19 cellular contexts compared by ENCODE assay signal in the genomic region with DNA sequence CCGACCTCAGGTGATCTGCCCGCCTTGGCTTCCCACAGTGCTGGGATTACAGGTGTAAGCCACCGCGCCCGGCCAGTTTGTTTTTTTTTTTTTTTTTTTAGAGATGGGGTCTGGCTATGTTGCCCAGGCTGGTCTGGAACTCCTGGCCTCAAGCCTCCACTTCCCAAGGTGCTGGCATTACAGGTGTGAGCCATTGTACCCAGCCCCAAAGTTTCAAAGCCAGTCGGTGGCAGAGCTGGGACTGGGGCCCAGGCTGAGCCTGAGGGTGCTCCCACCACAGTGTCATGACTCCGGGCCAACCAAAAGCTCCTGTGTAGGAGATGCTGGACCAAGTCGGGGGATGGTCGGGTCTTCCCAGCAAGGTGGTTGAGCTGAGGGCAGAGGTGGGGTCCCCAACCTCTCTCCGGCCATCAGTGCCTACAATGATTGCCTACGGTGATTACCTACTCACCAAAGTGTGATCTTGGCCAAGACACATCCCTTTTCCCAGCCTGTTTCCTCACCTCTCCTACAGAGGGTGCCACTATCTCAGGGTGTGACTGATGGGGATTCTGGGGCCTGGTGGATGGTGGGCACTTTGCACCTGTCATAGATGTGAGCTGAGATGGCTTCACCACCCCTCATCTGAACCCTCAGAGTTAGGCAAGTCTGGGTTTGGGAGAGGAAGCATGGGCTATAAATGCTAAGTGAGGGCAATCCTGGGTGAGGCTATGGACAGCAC. TPM values are rescaled to one million over a fixed set of nuclear protein-coding genes. Genes with fewer than 3 reads are reported as not detected.
DNase-seq lines count a peak whose midpoint lies in the region; ATAC-seq, FAIRE-seq and TF ChIP-seq lines count a peak whose summit lies in the region.
"Had no signal": no experiment of that assay in that cellular context is flagged by ENCODE, and none has a peak within 500 bp of the region (broad histone marks: within the 10 kb centered on the region; RNA-seq: fewer than 3 reads in every experiment).

No MANE protein-coding gene starts in this region.

- H3K79me2 ChIP-seq in SK-N-SH (ENCODE audit: insufficient read depth) (no peaks in the 10 kb centered on the region), K562 (ENCODE audit: control insufficient read depth, insufficient read depth, low read length) (no peaks in the 10 kb centered on the region), osteoblast (ENCODE audit: insufficient read depth, low read length) (no peaks in the 10 kb centered on the region)

- no peaks in the 10 kb centered on the region for H3K9me1 ChIP-seq in K562 (ENCODE audit: control insufficient read depth, insufficient read depth, low read length)

- no peak overlapping the region for H3K27ac ChIP-seq in SK-N-SH (ENCODE audit: low read depth in 2 of 2, low read length in 1 of 2)
- H3K27ac ChIP-seq in K562 (ENCODE audit: extremely low read depth, low read depth, low read length), result no peak overlapping the region
- no peak overlapping the region for H3K27ac ChIP-seq in osteoblast (ENCODE audit: low read depth, low read length)
- H3K27ac ChIP-seq: ascending aorta, Peyer's patch, psoas muscle, tibial nerve had no signal

- BruUV-seq in K562 (replicated peaks; lab: Mats Ljungman, UMichigan), result no TSS peak

- TF ChIP-seq POLR2A in K562 (conservative IDR thresholded peaks at IDR 0.05), result no peak

- CTCF ChIA-PET in SK-N-SH (lab: Yijun Ruan, JAX) (interaction anchor here (0.6 to 1.2 kb wide), 3 partner anchors 37 to 384 kb away, joined by 3 to 4 read pairs (median 3); no protein-coding TSS in a partner anchor), K562 (lab: Yijun Ruan, JAX; ENCODE audit: low intra/inter-chr PET ratio) (no interaction called here)

- H3K9ac ChIP-seq in SK-N-SH, result no peak overlapping the region
- H3K9ac ChIP-seq in K562 (ENCODE audit: insufficient read depth in 1 of 2, low read depth in 2 of 2, low read length in 2 of 2), result peak overlapping the region in 1 of 2 experiments; percentile 22; a peak in 1 of 4 replicates

- DNase-seq in SK-N-SH, result no peak
- DNase-seq in K562 (ENCODE audit: extremely low read depth in 1 of 4, low spot score in 3 of 4), result no peak
- peak; percentile 57 for DNase-seq in osteoblast (ENCODE audit: insufficient read length, low spot score, missing footprints)
- no peak for DNase-seq in effector memory CD8-positive, alpha-beta T cell
- no peak for DNase-seq in activated T-helper 1 cell treated with anti-CD3 and anti-CD28 coated beads, Interleukin-12 subunit alpha, Interleukin-12 subunit beta, Interleukin-2, Interleukin-4 antibody, amounts not matched to agents 30 ng/mL and 10 ng/mL and 1 ng/mL, durations not matched to agents 14 hours and 24 hours and 36 hours (ENCODE audit: low spot score)
- DNase-seq: activated CD4-positive, alpha-beta T cell treated with anti-CD3 and anti-CD28 coated beads for 48 hours; effector CD8-positive, alpha-beta T cell; glutamatergic neuron; kidney; NCI-H1048; Peyer's patch; psoas muscle had no signal

- WGBS in SK-N-SH (ENCODE audit: low lambda C conversion rate), result 92% methylated on average over 10 of the region's 11 CpGs
- 89% methylated on average over 6 of the region's 11 CpGs for WGBS in K562 (ENCODE audit: insufficient coverage, low coverage, missing lambda C conversion rate)

- H3K9me2 ChIP-seq in SK-N-SH, result no peaks in the 10 kb centered on the region

- TF ChIP-seq RAD21 in SK-N-SH (IDR thresholded peaks at IDR 0.05; ENCODE audit: low read length), result 0 out of 2 replicates have a peak, but pooled peaks have one; percentile 8
- TF ChIP-seq RAD21 in K562 (CRISPR knock-in tag; conservative IDR thresholded peaks at IDR 0.05 in 1 of 2, IDR thresholded peaks at IDR 0.05 in 1 of 2), result no peak

- no peak overlapping the region for H3K4me3 Mint-ChIP-seq in effector memory CD8-positive, alpha-beta T cell
- H3K4me3 Mint-ChIP-seq in activated T-helper 1 cell treated with anti-CD3 and anti-CD28 coated beads, Interleukin-12 subunit alpha, Interleukin-12 subunit beta, Interleukin-2, Interleukin-4 antibody, amounts not matched to agents 30 ng/mL and 10 ng/mL and 1 ng/mL, durations not matched to agents 14 hours and 24 hours and 36 hours, result no peak overlapping the region
- H3K4me3 Mint-ChIP-seq: activated T-helper 17 cell treated with anti-CD3 and anti-CD28 coated beads, Interleukin-2, amount 50 U/mL, for 72 hours; T-helper 1 cell treated with Interleukin-12 subunit alpha and Interleukin-12 subunit beta and Interleukin-4 antibody, amounts not matched to agents 30 μg/mL and 1 μg/mL, for 36 hours had no signal

- H3K9me3 Mint-ChIP-seq in effector memory CD8-positive, alpha-beta T cell, result no peaks in the 10 kb centered on the region
- peaks cover 7% of the 10 kb centered on the region for H3K9me3 Mint-ChIP-seq in activated T-helper 1 cell treated with anti-CD3 and anti-CD28 coated beads, Interleukin-12 subunit alpha, Interleukin-12 subunit beta, Interleukin-2, Interleukin-4 antibody, amounts not matched to agents 30 ng/mL and 10 ng/mL and 1 ng/mL, durations not matched to agents 14 hours and 24 hours and 36 hours
- H3K9me3 Mint-ChIP-seq: activated T-helper 17 cell treated with anti-CD3 and anti-CD28 coated beads, Interleukin-2, amount 50 U/mL, for 72 hours had no signal

- no peak overlapping the region for H3K27ac Mint-ChIP-seq in effector memory CD8-positive, alpha-beta T cell
- H3K27ac Mint-ChIP-seq in activated T-helper 1 cell treated with anti-CD3 and anti-CD28 coated beads, Interleukin-12 subunit alpha, Interleukin-12 subunit beta, Interleukin-2, Interleukin-4 antibody, amounts not matched to agents 30 ng/mL and 10 ng/mL and 1 ng/mL, durations not matched to agents 14 hours and 24 hours and 36 hours, result no peak overlapping the region
- H3K27ac Mint-ChIP-seq: activated T-helper 17 cell treated with anti-CD3 and anti-CD28 coated beads, Interleukin-2, amount 50 U/mL, for 72 hours; T-helper 1 cell treated with Interleukin-12 subunit alpha and Interleukin-12 subunit beta and Interleukin-4 antibody, amounts not matched to agents 30 μg/mL and 1 μg/mL, for 36 hours had no signal

- in situ Hi-C loops in K562 (cut with MboI), result no loop called here

- FAIRE-seq in K562 (lab: Jason Lieb, UNC), result no peak
- FAIRE-seq: A204.1, kidney had no signal

- peaks cover 29% of the 10 kb centered on the region for H3K36me3 Mint-ChIP-seq in effector memory CD8-positive, alpha-beta T cell (ENCODE audit: insufficient read depth)
- peaks cover 32% of the 10 kb centered on the region for H3K36me3 Mint-ChIP-seq in activated T-helper 1 cell treated with anti-CD3 and anti-CD28 coated beads, Interleukin-12 subunit alpha, Interleukin-12 subunit beta, Interleukin-2, Interleukin-4 antibody, amounts not matched to agents 30 ng/mL and 10 ng/mL and 1 ng/mL, durations not matched to agents 14 hours and 24 hours and 36 hours (ENCODE audit: low read depth)

- H3K9me3 ChIP-seq in SK-N-SH, result peaks cover 8% of the 10 kb centered on the region; the same call in 1 of the 2 replicates
- peaks cover 10% of the 10 kb centered on the region for H3K9me3 ChIP-seq in K562 (replicated peaks; ENCODE audit: control insufficient read depth, insufficient read depth, low read depth, low read length)
- H3K9me3 ChIP-seq in osteoblast (ENCODE audit: low read depth, low read length), result peaks cover 6% of the 10 kb centered on the region

- no peaks in the 10 kb centered on the region for H4K20me1 ChIP-seq in SK-N-SH (ENCODE audit: insufficient read depth)
- no peaks in the 10 kb centered on the region for H4K20me1 ChIP-seq in K562 (replicated peaks; ENCODE audit: control insufficient read depth, insufficient read depth, low read length)
- no peaks in the 10 kb centered on the region for H4K20me1 ChIP-seq in osteoblast (ENCODE audit: insufficient read depth, low read length)

- POLR2A ChIA-PET in SK-N-SH (lab: Yijun Ruan, JAX) (no interaction called here), K562 (lab: Yijun Ruan, JAX) (interaction anchor here (0.8 to 0.9 kb wide), 4 partner anchors 9 to 309 kb away, joined by 3 to 4 read pairs (median 3); partner anchors contain the start of gene PRKACA)

- peaks cover 8% of the 10 kb centered on the region for H3F3A ChIP-seq in SK-N-SH (replicated peaks; ENCODE audit: insufficient read depth)

- peaks cover 8 to 9% of the 10 kb centered on the region in 2 donors for H3K4me1 Mint-ChIP-seq in effector memory CD8-positive, alpha-beta T cell (ENCODE audit: low read depth in 2 of 2)
- peaks cover 8% of the 10 kb centered on the region for H3K4me1 Mint-ChIP-seq in activated T-helper 1 cell treated with anti-CD3 and anti-CD28 coated beads, Interleukin-12 subunit alpha, Interleukin-12 subunit beta, Interleukin-2, Interleukin-4 antibody, amounts not matched to agents 30 ng/mL and 10 ng/mL and 1 ng/mL, durations not matched to agents 14 hours and 24 hours and 36 hours (ENCODE audit: low read depth)

- TF ChIP-seq EP300 in SK-N-SH (IDR thresholded peaks at IDR 0.05; ENCODE audit: borderline replicate concordance in 1 of 2, low read depth in 1 of 2, low read length in 1 of 2) (no peak), K562 (IDR thresholded peaks at IDR 0.05; ENCODE audit: low read length) (no peak)

- H3K27me3 Mint-ChIP-seq in effector memory CD8-positive, alpha-beta T cell, result no peaks in the 10 kb centered on the region
- H3K27me3 Mint-ChIP-seq in activated T-helper 1 cell treated with anti-CD3 and anti-CD28 coated beads, Interleukin-12 subunit alpha, Interleukin-12 subunit beta, Interleukin-2, Interleukin-4 antibody, amounts not matched to agents 30 ng/mL and 10 ng/mL and 1 ng/mL, durations not matched to agents 14 hours and 24 hours and 36 hours (ENCODE audit: insufficient read depth), result no peaks in the 10 kb centered on the region
- H3K27me3 Mint-ChIP-seq: activated T-helper 17 cell treated with anti-CD3 and anti-CD28 coated beads, Interleukin-2, amount 50 U/mL, for 72 hours had no signal

- intact Hi-C loops in K562 (cut with micrococcal nuclease), result no loop called here
- intact Hi-C loops in activated T-helper 1 cell treated with anti-CD3 and anti-CD28 coated beads, Interleukin-12 subunit alpha, Interleukin-12 subunit beta, Interleukin-2, Interleukin-4 antibody, amounts not matched to agents 30 ng/mL and 10 ng/mL and 1 ng/mL, durations not matched to agents 14 hours and 24 hours and 36 hours (cut with micrococcal nuclease), result no loop called here

- no peak for ATAC-seq in SK-N-SH treated with all-trans-retinoic acid at 6 μM for 48 hours
- ATAC-seq in K562, result no peak
- ATAC-seq in effector memory CD8-positive, alpha-beta T cell (replicated peaks), result no peak
- ATAC-seq: activated T-helper 17 cell treated with anti-CD3 and anti-CD28 coated beads, Interleukin-2, amount 50 U/mL, for 72 hours had no signal

- no peak for TF ChIP-seq CTCF in SK-N-SH (IDR thresholded peaks at IDR 0.05)
- peak in 1 of 3 experiments; percentile 25; a peak in 1 of 6 replicates for TF ChIP-seq CTCF in K562 (IDR thresholded peaks at IDR 0.05 in 2 of 3, conservative IDR thresholded peaks at IDR 0.05 in 1 of 3; ENCODE audit: insufficient read depth in 2 of 3, low read depth in 1 of 3, low read length in 3 of 3)
- peak; percentile 13 for TF ChIP-seq CTCF in osteoblast (IDR thresholded peaks at IDR 0.05; ENCODE audit: extremely low read depth, low read depth, low read length)

- peaks cover 0 to 5% of the 10 kb centered on the region in 2 experiments; a peak in 1 of 4 replicates for H3K4me1 ChIP-seq in SK-N-SH (ENCODE audit: control insufficient read depth in 1 of 2, insufficient read depth in 2 of 2, low read depth in 1 of 2, low read length in 1 of 2)
- H3K4me1 ChIP-seq in K562 (replicated peaks in 1 of 2; ENCODE audit: control insufficient read depth in 2 of 2, insufficient read depth in 2 of 2, low read length in 2 of 2), result peaks cover 2 to 16% of the 10 kb centered on the region in 2 experiments; a peak in 3 of 5 replicates
- H3K4me1 ChIP-seq in osteoblast (ENCODE audit: insufficient read depth, low read length), result peaks cover 6% of the 10 kb centered on the region

- peaks cover 11 to 13% of the 10 kb centered on the region in 2 experiments for H3K36me3 ChIP-seq in SK-N-SH (replicated peaks in 1 of 2; ENCODE audit: control insufficient read depth in 1 of 2, insufficient read depth in 2 of 2, low read length in 1 of 2)
- peaks cover 15% of the 10 kb centered on the region; the same call in 1 of the 3 replicates for H3K36me3 ChIP-seq in K562 (ENCODE audit: control insufficient read depth, insufficient read depth, low read length)
- peaks cover 36% of the 10 kb centered on the region for H3K36me3 ChIP-seq in osteoblast (ENCODE audit: insufficient read depth, low read length)

- H2AFZ ChIP-seq in SK-N-SH (ENCODE audit: low read depth), result no peak overlapping the region
- no peak overlapping the region for H2AFZ ChIP-seq in K562 (ENCODE audit: low read depth, low read length)
- no peak overlapping the region for H2AFZ ChIP-seq in osteoblast (ENCODE audit: low read length)

- no peaks in the 10 kb centered on the region for H3K27me3 ChIP-seq in SK-N-SH (ENCODE audit: insufficient read depth)
- no peaks in the 10 kb centered on the region for H3K27me3 ChIP-seq in K562 (ENCODE audit: control insufficient read depth in 2 of 2, insufficient read depth in 2 of 2, low read length in 2 of 2)
- no peaks in the 10 kb centered on the region for H3K27me3 ChIP-seq in osteoblast (ENCODE audit: insufficient read depth, low read length)
- H3K27me3 ChIP-seq: ascending aorta, Peyer's patch, tibial nerve had no signal

- H3K4me3 ChIP-seq in SK-N-SH (ENCODE audit: low read depth in 2 of 2, low read length in 1 of 2) (no peak overlapping the region), K562 (no peak overlapping the region), osteoblast (ENCODE audit: insufficient read depth, low read length) (no peak overlapping the region)
- H3K4me3 ChIP-seq: ascending aorta, Peyer's patch, psoas muscle, tibial nerve had no signal

- H3K4me2 ChIP-seq in SK-N-SH (no peak overlapping the region), K562 (ENCODE audit: insufficient read depth, low read length) (no peak overlapping the region), osteoblast (ENCODE audit: insufficient read depth, low read length) (no peak overlapping the region)

RNA-seq across cellular contexts. Expression of gene SAMD1, which starts 5.9 kb away (rescaled TPM):
- polyA plus RNA-seq in SK-N-SH (2012; rRNA removed), result 11.7 and 19.0 TPM in 2 replicates
- polyA plus RNA-seq in SK-N-SH (2012; cell fraction: cytosol; rRNA removed), result 12.1 and 16.7 TPM in 2 replicates
- 24.4 and 35.4 TPM in 2 replicates for polyA plus RNA-seq in SK-N-SH (2012; cell fraction: nucleus; rRNA removed)
- total RNA-seq in K562 (2011; cell fraction: chromatin; rRNA removed; ENCODE audit: low replicate concordance), result 9.8 and 27.6 TPM in 2 replicates
- 23.5 and 24.9 TPM in 2 replicates for total RNA-seq in K562 (2011; cell fraction: nucleolus; rRNA removed)
- total RNA-seq in K562 (2011; cell fraction: nucleoplasm; rRNA removed), result 12.7 and 15.1 TPM in 2 replicates
- 65.4 and 71.9 TPM in 2 replicates for total RNA-seq in K562 (2014; rRNA removed)
- total RNA-seq in K562 (2014; rRNA removed; fragmentation: Illumina TruSeq; extraction: Trizol), result 15.4 and 16.0 TPM in 2 replicates
- 43.5 and 51.7 TPM in 2 replicates for total RNA-seq in K562 (2015; rRNA removed; fragmentation: Illumina TruSeq; extraction: Trizol)
- 85.9 and 96.0 TPM in 2 replicates for total RNA-seq in K562 (2021)
- polyA plus RNA-seq in K562 (2011; rRNA removed), result 14.3 and 14.8 TPM in 2 replicates
- polyA plus RNA-seq in K562 (2011; cell fraction: cytosol; rRNA removed), result 15.9 and 30.2 TPM in 2 replicates
- 34.7 and 64.0 TPM in 2 replicates for polyA plus RNA-seq in K562 (2011; cell fraction: nucleus; rRNA removed)
- 39.1 and 39.7 TPM in 2 replicates for polyA plus RNA-seq in K562 (2012)
- polyA plus RNA-seq in K562 (2014; fragmentation: Illumina TruSeq; extraction: Trizol), result 45.7 and 48.9 TPM in 2 replicates
- 1 to 10 TPM; 2.9 to 3.1 TPM for polyA plus RNA-seq in K562 (2014; fragmentation: Nextera tagmentation; extraction: Ambion mirVana)
- polyA plus RNA-seq in K562 (2014; rRNA removed), result 44.5 and 47.8 TPM in 2 replicates
- polyA minus RNA-seq in K562 (2011; rRNA and poly(A)+ RNA removed), result 4.1 and 7.6 TPM in 2 replicates
- polyA minus RNA-seq in K562 (2011; cell fraction: cytosol; rRNA and poly(A)+ RNA removed), result 22.9 and 32.7 TPM in 2 replicates
- 4.8 and 5.0 TPM in 2 replicates for polyA minus RNA-seq in K562 (2011; cell fraction: nucleus; rRNA and poly(A)+ RNA removed)
- total RNA-seq in osteoblast, result 16.2 and 27.9 TPM in 2 replicates
- total RNA-seq in activated T-helper 1 cell treated with anti-CD3 and anti-CD28 coated beads, Interleukin-12 subunit alpha, Interleukin-12 subunit beta, Interleukin-2, Interleukin-4 antibody, amounts not matched to agents 30 ng/mL and 10 ng/mL and 1 ng/mL, durations not matched to agents 14 hours and 24 hours and 36 hours, result 130 TPM in 2 replicates

RNA-seq across cellular contexts. Expression of gene C19orf67, which starts 10.8 kb away (rescaled TPM):
- polyA plus RNA-seq in SK-N-SH (2012; rRNA removed), result not detected in 2 replicates
- not detected in 2 replicates for polyA plus RNA-seq in SK-N-SH (2012; cell fraction: cytosol; rRNA removed)
- not detected in 2 replicates for polyA plus RNA-seq in SK-N-SH (2012; cell fraction: nucleus; rRNA removed)
- 0.83 and 2.1 TPM in 2 replicates for total RNA-seq in K562 (2011; cell fraction: chromatin; rRNA removed; ENCODE audit: low replicate concordance)
- 3.7 and 4.5 TPM in 2 replicates for total RNA-seq in K562 (2011; cell fraction: nucleolus; rRNA removed)
- total RNA-seq in K562 (2011; cell fraction: nucleoplasm; rRNA removed), result 1.8 and 2.1 TPM in 2 replicates
- total RNA-seq in K562 (2014; rRNA removed), result 0.45 and 1.5 TPM in 2 replicates
- total RNA-seq in K562 (2014; rRNA removed; fragmentation: Illumina TruSeq; extraction: Trizol), result 0.35 TPM in 1 of 2 replicates, not detected in the other
- 0.29 and 0.53 TPM in 2 replicates for total RNA-seq in K562 (2015; rRNA removed; fragmentation: Illumina TruSeq; extraction: Trizol)
- 1.1 and 2.1 TPM in 2 replicates for total RNA-seq in K562 (2021)
- 0.39 and 0.56 TPM in 2 replicates for polyA plus RNA-seq in K562 (2011; rRNA removed)
- polyA plus RNA-seq in K562 (2011; cell fraction: cytosol; rRNA removed), result 0.46 and 0.97 TPM in 2 replicates
- 1.2 and 3.8 TPM in 2 replicates for polyA plus RNA-seq in K562 (2011; cell fraction: nucleus; rRNA removed)
- 0.62 and 0.68 TPM in 2 replicates for polyA plus RNA-seq in K562 (2012)
- polyA plus RNA-seq in K562 (2014; fragmentation: Illumina TruSeq; extraction: Trizol), result 0.28 and 0.39 TPM in 2 replicates
- polyA plus RNA-seq in K562 (2014; fragmentation: Nextera tagmentation; extraction: Ambion mirVana), result not detected
- polyA plus RNA-seq in K562 (2014; rRNA removed), result 1.8 TPM in 1 of 2 replicates, not detected in the other
- 0.14 TPM in 1 of 2 replicates, not detected in the other for polyA minus RNA-seq in K562 (2011; rRNA and poly(A)+ RNA removed)
- polyA minus RNA-seq in K562 (2011; cell fraction: cytosol; rRNA and poly(A)+ RNA removed), result not detected in 2 replicates
- 1.5 and 3.0 TPM in 2 replicates for polyA minus RNA-seq in K562 (2011; cell fraction: nucleus; rRNA and poly(A)+ RNA removed)
- not detected in 2 replicates for total RNA-seq in osteoblast
- total RNA-seq in activated T-helper 1 cell treated with anti-CD3 and anti-CD28 coated beads, Interleukin-12 subunit alpha, Interleukin-12 subunit beta, Interleukin-2, Interleukin-4 antibody, amounts not matched to agents 30 ng/mL and 10 ng/mL and 1 ng/mL, durations not matched to agents 14 hours and 24 hours and 36 hours, result 0.67 and 1.1 TPM in 2 replicates
- total RNA-seq: ascending aorta, HT-29, kidney, Peyer's patch, psoas muscle, tibial nerve had no signal
- polyA plus RNA-seq: psoas muscle had no signal

RNA-seq across cellular contexts. Expression of gene PRKACA, which starts 21.1 kb away (rescaled TPM):
- polyA plus RNA-seq in SK-N-SH (2012; rRNA removed) (17.2 and 48.4 TPM in 2 replicates), K562 (2011; rRNA removed) (19.9 and 22.9 TPM in 2 replicates), K562 (2014; fragmentation: Illumina TruSeq; extraction: Trizol) (50.6 and 59.4 TPM in 2 replicates), K562 (2014; fragmentation: Nextera tagmentation; extraction: Ambion mirVana) (1 to 10 TPM; 1.2 to 1.7 TPM), K562 (2014; rRNA removed) (37.6 and 39.7 TPM in 2 replicates)
- 33.8 and 53.4 TPM in 2 replicates for polyA plus RNA-seq in SK-N-SH (2012; cell fraction: cytosol; rRNA removed)
- polyA plus RNA-seq in SK-N-SH (2012; cell fraction: nucleus; rRNA removed), result 32.5 and 44.9 TPM in 2 replicates
- total RNA-seq in K562 (2011; cell fraction: chromatin; rRNA removed; ENCODE audit: low replicate concordance), result 26.1 and 58.3 TPM in 2 replicates
- 30.5 and 42.7 TPM in 2 replicates for total RNA-seq in K562 (2011; cell fraction: nucleolus; rRNA removed)
- total RNA-seq in K562 (2011; cell fraction: nucleoplasm; rRNA removed), result 28.7 and 35.1 TPM in 2 replicates
- total RNA-seq in K562 (2014; rRNA removed) (8.4 and 12.7 TPM in 2 replicates), K562 (2014; rRNA removed; fragmentation: Illumina TruSeq; extraction: Trizol) (10.6 and 13.0 TPM in 2 replicates), K562 (2015; rRNA removed; fragmentation: Illumina TruSeq; extraction: Trizol) (11.9 and 12.2 TPM in 2 replicates), K562 (2021) (57.8 and 63.1 TPM in 2 replicates), osteoblast (45.6 and 56.3 TPM in 2 replicates)
- polyA plus RNA-seq in K562 (2011; cell fraction: cytosol; rRNA removed), result 18.1 and 22.9 TPM in 2 replicates
- polyA plus RNA-seq in K562 (2011; cell fraction: nucleus; rRNA removed), result 9.4 and 10.8 TPM in 2 replicates
- polyA plus RNA-seq in K562 (2012), result 53.1 and 56.7 TPM in 2 replicates
- polyA minus RNA-seq in K562 (2011; rRNA and poly(A)+ RNA removed), result 16.0 and 20.3 TPM in 2 replicates
- polyA minus RNA-seq in K562 (2011; cell fraction: cytosol; rRNA and poly(A)+ RNA removed), result 18.1 and 18.7 TPM in 2 replicates
- polyA minus RNA-seq in K562 (2011; cell fraction: nucleus; rRNA and poly(A)+ RNA removed), result 7.5 and 8.3 TPM in 2 replicates
- 58.6 and 63.7 TPM in 2 replicates for total RNA-seq in activated T-helper 1 cell treated with anti-CD3 and anti-CD28 coated beads, Interleukin-12 subunit alpha, Interleukin-12 subunit beta, Interleukin-2, Interleukin-4 antibody, amounts not matched to agents 30 ng/mL and 10 ng/mL and 1 ng/mL, durations not matched to agents 14 hours and 24 hours and 36 hours

RNA-seq across cellular contexts. Expression of gene MISP3, which starts 23.8 kb away (rescaled TPM):
- 1.6 and 2.6 TPM in 2 replicates for polyA plus RNA-seq in SK-N-SH (2012; rRNA removed)
- 2.0 and 2.2 TPM in 2 replicates for polyA plus RNA-seq in SK-N-SH (2012; cell fraction: cytosol; rRNA removed)
- 2.5 and 5.0 TPM in 2 replicates for polyA plus RNA-seq in SK-N-SH (2012; cell fraction: nucleus; rRNA removed)
- 1.7 and 5.3 TPM in 2 replicates for total RNA-seq in K562 (2011; cell fraction: chromatin; rRNA removed; ENCODE audit: low replicate concordance)
- total RNA-seq in K562 (2011; cell fraction: nucleolus; rRNA removed), result 5.5 and 5.7 TPM in 2 replicates
- total RNA-seq in K562 (2011; cell fraction: nucleoplasm; rRNA removed), result 4.1 and 5.0 TPM in 2 replicates
- total RNA-seq in K562 (2014; rRNA removed), result 3.1 and 3.9 TPM in 2 replicates
- 0.69 and 0.73 TPM in 2 replicates for total RNA-seq in K562 (2014; rRNA removed; fragmentation: Illumina TruSeq; extraction: Trizol)
- total RNA-seq in K562 (2015; rRNA removed; fragmentation: Illumina TruSeq; extraction: Trizol), result 1.6 and 1.9 TPM in 2 replicates
- total RNA-seq in K562 (2021), result 1.9 and 2.9 TPM in 2 replicates
- 1.2 and 2.1 TPM in 2 replicates for polyA plus RNA-seq in K562 (2011; rRNA removed)
- 2.1 and 3.0 TPM in 2 replicates for polyA plus RNA-seq in K562 (2011; cell fraction: cytosol; rRNA removed)
- 8.6 and 12.9 TPM in 2 replicates for polyA plus RNA-seq in K562 (2011; cell fraction: nucleus; rRNA removed)
- polyA plus RNA-seq in K562 (2012), result 3.6 and 4.2 TPM in 2 replicates
- 2.6 and 3.2 TPM in 2 replicates for polyA plus RNA-seq in K562 (2014; fragmentation: Illumina TruSeq; extraction: Trizol)
- under 1 TPM; 0.25 to 0.37 TPM for polyA plus RNA-seq in K562 (2014; fragmentation: Nextera tagmentation; extraction: Ambion mirVana)
- polyA plus RNA-seq in K562 (2014; rRNA removed), result 5.4 and 5.6 TPM in 2 replicates
- polyA minus RNA-seq in K562 (2011; rRNA and poly(A)+ RNA removed), result not detected in 2 replicates
- polyA minus RNA-seq in K562 (2011; cell fraction: cytosol; rRNA and poly(A)+ RNA removed), result 0.91 TPM in 1 of 2 replicates, not detected in the other
- 1.8 and 1.9 TPM in 2 replicates for polyA minus RNA-seq in K562 (2011; cell fraction: nucleus; rRNA and poly(A)+ RNA removed)
- 0.59 and 1.1 TPM in 2 replicates for total RNA-seq in osteoblast
- 2.3 TPM in 2 replicates for total RNA-seq in activated T-helper 1 cell treated with anti-CD3 and anti-CD28 coated beads, Interleukin-12 subunit alpha, Interleukin-12 subunit beta, Interleukin-2, Interleukin-4 antibody, amounts not matched to agents 30 ng/mL and 10 ng/mL and 1 ng/mL, durations not matched to agents 14 hours and 24 hours and 36 hours

RNA-seq across cellular contexts. Expression of gene PALM3, which starts 34.6 kb away (rescaled TPM):
- 5.2 and 5.5 TPM in 2 replicates for polyA plus RNA-seq in SK-N-SH (2012; rRNA removed)
- polyA plus RNA-seq in SK-N-SH (2012; cell fraction: cytosol; rRNA removed), result 4.3 and 5.5 TPM in 2 replicates
- polyA plus RNA-seq in SK-N-SH (2012; cell fraction: nucleus; rRNA removed), result 3.1 and 3.6 TPM in 2 replicates
- 0.53 and 0.76 TPM in 2 replicates for total RNA-seq in K562 (2011; cell fraction: chromatin; rRNA removed; ENCODE audit: low replicate concordance)
- total RNA-seq in K562 (2011; cell fraction: nucleolus; rRNA removed), result 0.33 and 0.92 TPM in 2 replicates
- 0.73 and 0.99 TPM in 2 replicates for total RNA-seq in K562 (2011; cell fraction: nucleoplasm; rRNA removed)
- total RNA-seq in K562 (2014; rRNA removed), result 8.2 and 8.9 TPM in 2 replicates
- 2.5 and 2.8 TPM in 2 replicates for total RNA-seq in K562 (2014; rRNA removed; fragmentation: Illumina TruSeq; extraction: Trizol)
- 3.3 and 3.7 TPM in 2 replicates for total RNA-seq in K562 (2015; rRNA removed; fragmentation: Illumina TruSeq; extraction: Trizol)
- 7.6 and 9.3 TPM in 2 replicates for total RNA-seq in K562 (2021)
- 2.3 and 2.9 TPM in 2 replicates for polyA plus RNA-seq in K562 (2011; rRNA removed)
- polyA plus RNA-seq in K562 (2011; cell fraction: cytosol; rRNA removed), result 2.1 and 6.1 TPM in 2 replicates
- 1.1 and 2.9 TPM in 2 replicates for polyA plus RNA-seq in K562 (2011; cell fraction: nucleus; rRNA removed)
- polyA plus RNA-seq in K562 (2012), result 2.0 and 13.9 TPM in 2 replicates
- polyA plus RNA-seq in K562 (2014; fragmentation: Illumina TruSeq; extraction: Trizol), result 7.4 and 10.8 TPM in 2 replicates
- under 1 TPM; 0.07 to 0.29 TPM for polyA plus RNA-seq in K562 (2014; fragmentation: Nextera tagmentation; extraction: Ambion mirVana)
- polyA plus RNA-seq in K562 (2014; rRNA removed), result 8.9 and 12.1 TPM in 2 replicates
- polyA minus RNA-seq in K562 (2011; rRNA and poly(A)+ RNA removed), result 0.39 and 1.3 TPM in 2 replicates
- polyA minus RNA-seq in K562 (2011; cell fraction: cytosol; rRNA and poly(A)+ RNA removed), result 0.91 and 1.4 TPM in 2 replicates
- polyA minus RNA-seq in K562 (2011; cell fraction: nucleus; rRNA and poly(A)+ RNA removed), result 0.27 and 0.56 TPM in 2 replicates
- not detected in 2 replicates for total RNA-seq in osteoblast
- total RNA-seq in activated T-helper 1 cell treated with anti-CD3 and anti-CD28 coated beads, Interleukin-12 subunit alpha, Interleukin-12 subunit beta, Interleukin-2, Interleukin-4 antibody, amounts not matched to agents 30 ng/mL and 10 ng/mL and 1 ng/mL, durations not matched to agents 14 hours and 24 hours and 36 hours, result 0.65 TPM in 1 of 2 replicates, not detected in the other
- total RNA-seq: activated T-helper 17 cell treated with anti-CD3 and anti-CD28 coated beads, Interleukin-2, amount 50 U/mL, for 72 hours; psoas muscle had no signal

Comparison
In these comparisons a context has a peak if more than half of its experiments do, and no peak if none do; other contexts are left out.
1. Of the 27 proteins assayed by ChIP-seq in both K562 and SK-N-SH: peak only in K562: none; only in SK-N-SH: RAD21; in both: none; in neither: 25; mixed calls (peak in some experiments, not most) for 1.